Comparison of ENCODE assay signal across 8 cellular contexts in the genomic region with DNA sequence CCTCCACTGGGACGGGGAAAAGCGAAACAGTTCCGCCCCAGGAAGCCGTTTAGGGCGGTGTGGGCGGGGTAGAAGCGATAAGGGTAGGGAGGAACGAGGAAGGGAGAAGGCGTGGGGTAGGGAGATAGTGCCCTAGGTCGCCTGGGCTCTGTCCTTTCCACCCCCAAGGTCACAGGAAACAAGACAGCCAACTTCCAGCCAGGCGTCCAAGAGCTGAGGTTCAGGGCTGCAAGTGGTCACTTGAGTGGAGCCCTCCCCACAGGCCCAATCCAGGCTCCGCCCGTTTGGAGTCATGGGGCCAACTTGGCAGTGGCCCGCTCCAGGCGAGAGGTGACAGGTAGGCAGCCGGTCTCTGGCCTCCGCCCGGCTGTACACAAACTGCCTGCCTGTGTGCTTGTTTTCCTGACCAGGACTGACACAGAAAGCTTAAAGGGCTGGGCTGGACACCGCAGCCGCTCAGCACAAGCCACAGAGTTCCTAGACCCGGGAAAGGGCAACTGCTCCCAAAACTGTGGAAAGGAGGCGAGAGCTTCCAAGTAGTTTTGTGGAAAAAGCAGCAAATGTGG. TPM values are rescaled to one million over a fixed set of nuclear protein-coding genes. Genes with fewer than 3 reads are reported as not detected.
A peak's percentile ranks its signal among the peaks of the same experiment; 100 is the strongest.
DNase-seq lines count a peak whose midpoint lies in the region; ATAC-seq and TF ChIP-seq lines count a peak whose summit lies in the region.

A gene with protein sequence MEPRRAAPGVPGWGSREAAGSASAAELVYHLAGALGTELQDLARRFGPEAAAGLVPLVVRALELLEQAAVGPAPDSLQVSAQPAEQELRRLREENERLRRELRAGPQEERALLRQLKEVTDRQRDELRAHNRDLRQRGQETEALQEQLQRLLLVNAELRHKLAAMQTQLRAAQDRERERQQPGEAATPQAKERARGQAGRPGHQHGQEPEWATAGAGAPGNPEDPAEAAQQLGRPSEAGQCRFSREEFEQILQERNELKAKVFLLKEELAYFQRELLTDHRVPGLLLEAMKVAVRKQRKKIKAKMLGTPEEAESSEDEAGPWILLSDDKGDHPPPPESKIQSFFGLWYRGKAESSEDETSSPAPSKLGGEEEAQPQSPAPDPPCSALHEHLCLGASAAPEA (minus strand): TSS at position 23 of the 566 bp plus-strand sequence. CDS start 62 bp downstream, outside the sequence.

- H3K27ac ChIP-seq in SU-DHL-6 (ENCODE audit: low read depth, low read length) (peak within 1 kb of the TSS; percentile 53), epithelial cell of prostate (peak within 1 kb of the TSS; percentile 91), urinary bladder (ENCODE audit: low read depth) (peak within 1 kb of the TSS; percentile 95)

- H3K9me3 ChIP-seq in SU-DHL-6 (ENCODE audit: insufficient read depth, low read length), result no peaks in the 10 kb centered on the region
- no peaks in the 10 kb centered on the region for H3K9me3 ChIP-seq in mucosa of descending colon

- H3K9ac ChIP-seq in SU-DHL-6 (ENCODE audit: low read length), result peak within 1 kb of the TSS; percentile 50

- intact Hi-C loops in mucosa of descending colon (cut with DNase I, micrococcal nuclease), result no loop called here

- H3K4me1 ChIP-seq in mucosa of descending colon (ENCODE audit: low read depth) (peaks cover 31% of the 10 kb centered on the region), urinary bladder (ENCODE audit: insufficient read depth) (no peaks in the 10 kb centered on the region)

- no peaks in the 10 kb centered on the region for H4K20me1 ChIP-seq in SU-DHL-6 (ENCODE audit: low read depth, low read length)

- no peak for TF ChIP-seq POLR2A in GM18505 (IDR thresholded peaks at IDR 0.05; ENCODE audit: borderline replicate concordance, extremely low read depth, insufficient read depth, insufficient read length)

- peak within 1 kb of the TSS; percentile 32 for H2AFZ ChIP-seq in SU-DHL-6 (ENCODE audit: low read depth, low read length, severe bottlenecking)

- 0 out of 2 replicates have a peak, but pooled peaks cover 5% of the 10 kb centered on the region for H3K36me3 ChIP-seq in SU-DHL-6 (ENCODE audit: low read length)
- peaks cover 23% of the 10 kb centered on the region for H3K36me3 ChIP-seq in mucosa of descending colon (ENCODE audit: low read depth)
- H3K36me3 ChIP-seq in urinary bladder (ENCODE audit: insufficient read depth), result no peaks in the 10 kb centered on the region

- ATAC-seq in HG03175 (IDR thresholded peaks at IDR 0.05; ENCODE audit: unreplicated experiment) (peak; percentile 4), mucosa of descending colon (peak; percentile 76), GM18517 (IDR thresholded peaks at IDR 0.05; ENCODE audit: unreplicated experiment) (no peak), GM18505 (IDR thresholded peaks at IDR 0.05; ENCODE audit: unreplicated experiment) (no peak)

- DNase-seq in DMS 273 (lab: John Stamatoyannopoulos, UW; ENCODE audit: unreplicated experiment) (peak; percentile 77), epithelial cell of prostate (ENCODE audit: low read depth, low spot score) (no peak), mucosa of descending colon (peak; percentile 89 to 94 (median 93))

- WGBS in urinary bladder, result 13% methylated on average over 22 of the region's 22 CpGs

- H3K4me2 ChIP-seq in SU-DHL-6 (ENCODE audit: low read depth, low read length, poor library complexity, severe bottlenecking), result peak within 1 kb of the TSS; percentile 58

- H3K27me3 ChIP-seq in SU-DHL-6 (ENCODE audit: low read length), result no peaks in the 10 kb centered on the region

- H3K79me2 ChIP-seq in SU-DHL-6 (ENCODE audit: insufficient read depth, low read length), result no peaks in the 10 kb centered on the region

- H3K4me3 ChIP-seq in SU-DHL-6 (ENCODE audit: insufficient read depth, low read length, poor library complexity, severe bottlenecking) (peak within 1 kb of the TSS; percentile 53), mucosa of descending colon (peak within 1 kb of the TSS; percentile 93), urinary bladder (ENCODE audit: low read depth, low read length) (peak within 1 kb of the TSS; percentile 62)

- TF ChIP-seq CTCF in SU-DHL-6 (IDR thresholded peaks at IDR 0.05; ENCODE audit: insufficient read depth, low read length, poor library complexity, severe bottlenecking), result no peak
- TF ChIP-seq CTCF in mucosa of descending colon (IDR thresholded peaks at IDR 0.05), result no peak

- no peaks in the 10 kb centered on the region for H3K9me2 ChIP-seq in SU-DHL-6 (replicated peaks; ENCODE audit: insufficient read depth, low read length)

- H3F3A ChIP-seq in SU-DHL-6 (ENCODE audit: insufficient read depth), result peaks cover 19% of the 10 kb centered on the region; the same call in 1 of the 2 replicates

RNA-seq across cellular contexts. Expression of the gene that starts here (rescaled TPM):
- 10 to 100 TPM; 33.3 to 71.6 (median 41.0) TPM for total RNA-seq in mucosa of descending colon
- 6.5 TPM for total RNA-seq in urinary bladder
- 16.1 TPM for polyA plus RNA-seq in urinary bladder

Comparison
In these comparisons a context has a peak if more than half of its experiments do, and no peak if none do; other contexts are left out.
1. ATAC-seq: peak in HG03175 (single experiment) and mucosa of descending colon (single experiment); none in GM18517 (single experiment) and GM18505 (single experiment).
2. Peak in every context shown above with its lines, with median percentiles within 50 percentile points of each other: H3K27ac ChIP-seq and H3K4me3 ChIP-seq.